ENCODE assay signal across 19 cellular contexts in the genomic region with DNA sequence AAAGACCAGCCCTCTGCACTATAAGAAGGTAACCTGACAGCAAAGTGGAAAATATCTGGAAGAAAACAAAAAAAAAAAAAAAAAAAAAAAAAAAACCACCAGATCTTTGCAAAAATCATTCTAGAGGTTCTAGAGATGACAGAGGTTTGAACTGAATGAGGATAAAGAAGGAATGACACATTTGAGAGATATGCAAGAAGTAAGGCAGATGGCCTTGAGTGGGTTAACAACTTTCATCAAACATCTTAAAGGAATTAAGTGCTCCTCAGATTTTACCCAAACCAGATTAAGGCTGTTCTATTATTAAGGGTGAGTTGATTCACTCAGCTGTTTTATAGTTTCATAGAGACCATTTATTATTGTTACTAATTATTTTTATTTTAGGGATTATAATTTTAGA.
"Had no signal": no experiment of that assay in that cellular context is flagged by ENCODE, and none has a peak within 500 bp of the region (broad histone marks: within the 10 kb centered on the region; RNA-seq: fewer than 3 reads in every experiment).

No MANE protein-coding gene starts in this region.

- H3K27ac ChIP-seq: coronary artery, dorsolateral prefrontal cortex, gastroesophageal sphincter, neural progenitor cell, ovary, right atrium auricular region, tibial nerve, upper lobe of right lung, vagina had no signal

- H3K36me3 ChIP-seq: neural progenitor cell, ovary, right atrium auricular region, tibial nerve, upper lobe of right lung, vagina had no signal

- H3K4me1 ChIP-seq: neural progenitor cell, right atrium auricular region, upper lobe of right lung had no signal

- DNase-seq: dorsolateral prefrontal cortex; effector CD8-positive, alpha-beta T cell; glutamatergic neuron; immature natural killer cell; left colon; left ventricle myocardium superior; mesenchymal stem cell; midbrain; nucleus accumbens; ovary; stimulated activated CD4-positive, alpha-beta T cell treated with anti-CD3 and anti-CD28 coated beads, Interleukin-4, amount 100 ng/mL, for 1 hour; upper lobe of right lung had no signal

- H3K9me3 ChIP-seq: gastroesophageal sphincter, ovary, right atrium auricular region, tibial nerve, upper lobe of right lung, vagina had no signal

- H3K4me3 ChIP-seq: coronary artery, dorsolateral prefrontal cortex, gastroesophageal sphincter, lung, neural progenitor cell, ovary, right atrium auricular region, tibial nerve, upper lobe of right lung, vagina had no signal

- H2AFZ ChIP-seq: neural progenitor cell had no signal

- H3K27me3 ChIP-seq: dorsolateral prefrontal cortex, gastroesophageal sphincter, neural progenitor cell, ovary, right atrium auricular region, tibial nerve, upper lobe of right lung, vagina had no signal

- H3K9ac ChIP-seq: neural progenitor cell had no signal

- H3K4me2 ChIP-seq: neural progenitor cell had no signal
